16 cellular contexts compared by ENCODE assay signal in the genomic region with DNA sequence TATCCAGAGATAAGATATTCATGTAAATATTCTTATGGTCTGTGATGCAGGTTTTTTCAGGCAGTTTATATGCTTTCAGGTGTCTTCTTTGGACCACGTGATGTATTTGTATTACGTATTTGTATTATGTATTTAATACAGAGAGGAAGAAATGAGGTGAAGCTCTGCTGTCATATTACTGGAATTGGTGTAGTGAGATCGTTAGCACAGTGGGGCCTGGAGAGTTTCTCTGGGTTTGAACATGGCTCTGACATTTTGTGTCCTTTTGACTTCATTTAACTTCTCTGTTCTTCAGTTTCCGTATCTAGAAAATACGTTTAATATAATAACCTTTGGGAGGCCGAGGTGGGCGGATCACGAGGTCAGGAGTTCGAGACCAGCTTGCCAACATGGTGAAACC. TPM values are rescaled to one million over a fixed set of nuclear protein-coding genes. Genes with fewer than 3 reads are reported as not detected.
DNase-seq lines count a peak whose midpoint lies in the region; TF ChIP-seq lines count a peak whose summit lies in the region.
"Had no signal": no experiment of that assay in that cellular context is flagged by ENCODE, and none has a peak within 500 bp of the region (broad histone marks: within the 10 kb centered on the region; RNA-seq: fewer than 3 reads in every experiment).

No MANE protein-coding gene starts in this region.

- H3K9ac ChIP-seq in stomach smooth muscle (ENCODE audit: low read length in 2 of 2), result peak overlapping the region in 1 of 2 donors; percentile 62

- DNase-seq in HFFc6 (no peak), RWPE1 (ENCODE audit: low spot score) (no peak), glutamatergic neuron (no peak), thyroid gland (no peak), H7 (no peak), nephron progenitor cell (no peak)
- no peak for DNase-seq in stimulated activated CD4-positive, alpha-beta T cell treated with anti-CD3 and anti-CD28 coated beads, Interleukin-4, amount 100 ng/mL, for 4 hours

- H3K36me3 ChIP-seq in stomach smooth muscle (ENCODE audit: control insufficient read depth in 2 of 2, insufficient read depth in 2 of 2, low read length in 2 of 2) (peaks cover 2 to 6% of the 10 kb centered on the region in 2 donors), thyroid gland (peaks cover 0 to 4% of the 10 kb centered on the region in 2 donors), H7 (replicated peaks; ENCODE audit: control insufficient read depth, insufficient read depth, low read length) (peaks cover 12% of the 10 kb centered on the region)

- H3K27me3 Mint-ChIP-seq in HFFc6 (ENCODE audit: insufficient read depth), result no peaks in the 10 kb centered on the region
- peaks cover 3% of the 10 kb centered on the region for H3K27me3 Mint-ChIP-seq in glutamatergic neuron (ENCODE audit: unreplicated experiment)
- H3K27me3 Mint-ChIP-seq in nephron progenitor cell (ENCODE audit: low read depth, poor library complexity), result peaks cover 6% of the 10 kb centered on the region
- H3K27me3 Mint-ChIP-seq: central memory CD8-positive, alpha-beta T cell; stimulated activated naive CD8-positive, alpha-beta T cell treated with anti-CD3 and anti-CD28 coated beads, Interleukin-15, amount 100 ng/mL, for 72 hours had no signal

- POLR2A ChIA-PET in RWPE1 (lab: Yijun Ruan, JAX; ENCODE audit: low non-redundant PET), result no interaction called here

- 81 to 86% methylated on average over 9 of the region's 9 CpGs for WGBS in thyroid gland, 2 donors

- TF ChIP-seq CTCF in HFFc6 (IDR thresholded peaks at IDR 0.05), result no peak
- TF ChIP-seq CTCF in RWPE1 (conservative IDR thresholded peaks at IDR 0.05; ENCODE audit: low read depth), result no peak
- no peak for TF ChIP-seq CTCF in glutamatergic neuron (IDR thresholded peaks at IDR 0.05; ENCODE audit: partially characterized antibody, unreplicated experiment)
- no peak for TF ChIP-seq CTCF in thyroid gland (IDR thresholded peaks at IDR 0.05)
- no peak for TF ChIP-seq CTCF in nephron progenitor cell (IDR thresholded peaks at IDR 0.05)

- H3K4me1 ChIP-seq in stomach smooth muscle (ENCODE audit: control insufficient read depth, insufficient read depth, low read length), result peaks cover 24% of the 10 kb centered on the region
- H3K4me1 ChIP-seq in thyroid gland, result peaks cover 5 to 17% of the 10 kb centered on the region in 2 donors

- H3K27ac Mint-ChIP-seq in HFFc6 (peak overlapping the region; percentile 99), glutamatergic neuron (ENCODE audit: unreplicated experiment) (no peak overlapping the region), nephron progenitor cell (no peak overlapping the region)

- H3K27ac ChIP-seq in RWPE1 (peak overlapping the region; percentile 80; the same call in 1 of the 2 replicates), stomach smooth muscle (ENCODE audit: low read length) (peak overlapping the region; percentile 69), thyroid gland (no peak overlapping the region)

- CTCF ChIA-PET in RWPE1 (lab: Yijun Ruan, JAX), result interaction anchor here (0.6 to 2.1 kb wide), 7 partner anchors 16 to 413 kb away, joined by 3 to 20 read pairs (median 5); no protein-coding TSS in a partner anchor

- H3K9me3 Mint-ChIP-seq in HFFc6, result no peaks in the 10 kb centered on the region
- H3K9me3 Mint-ChIP-seq in glutamatergic neuron (ENCODE audit: unreplicated experiment), result peaks cover 1% of the 10 kb centered on the region
- no peaks in the 10 kb centered on the region for H3K9me3 Mint-ChIP-seq in nephron progenitor cell
- H3K9me3 Mint-ChIP-seq: activated CD4-positive, alpha-beta T cell treated with anti-CD3 and anti-CD28 coated beads, Interleukin-2, amount 10 ng/mL, durations not matched to agents 24 days and 14 days; activated naive CD4-positive, alpha-beta T cell treated with anti-CD3 and anti-CD28 coated beads, Interleukin-2, amount 10 ng/mL, durations not matched to agents 7 days and 5 days; activated T-cell treated with anti-CD3 and anti-CD28 coated beads, Interleukin-2, amount 50 U/mL, for 72 hours; CD8-positive, alpha-beta memory T cell; central memory CD8-positive, alpha-beta T cell; stimulated activated naive CD8-positive, alpha-beta T cell treated with anti-CD3 and anti-CD28 coated beads, Interleukin-15, amount 100 ng/mL, for 72 hours; T-helper 2 cell treated with Interferon-gamma antibody and Interleukin-4, amounts not matched to agents 5 μg/mL and 100 μg/mL, for 36 hours had no signal

- H3K36me3 Mint-ChIP-seq in HFFc6 (ENCODE audit: low read depth), result peaks cover 32% of the 10 kb centered on the region
- H3K36me3 Mint-ChIP-seq in glutamatergic neuron (ENCODE audit: unreplicated experiment), result no peaks in the 10 kb centered on the region
- peaks cover 21% of the 10 kb centered on the region for H3K36me3 Mint-ChIP-seq in nephron progenitor cell (ENCODE audit: low read depth)

- H3K4me1 Mint-ChIP-seq in HFFc6 (ENCODE audit: low read depth) (peaks cover 78% of the 10 kb centered on the region), glutamatergic neuron (ENCODE audit: low read depth, unreplicated experiment) (peaks cover 7% of the 10 kb centered on the region), nephron progenitor cell (peaks cover 25% of the 10 kb centered on the region)

- no peak overlapping the region for H3K4me3 ChIP-seq in stomach smooth muscle (ENCODE audit: low read length in 2 of 2)
- no peak overlapping the region for H3K4me3 ChIP-seq in thyroid gland (replicated peaks in 1 of 3)
- no peak overlapping the region for H3K4me3 ChIP-seq in H7 (ENCODE audit: insufficient read depth, low read depth, low read length)

- intact Hi-C loops in thyroid gland (cut with DNase I), result loop anchor here (5.0 to 10.0 kb wide), 3 partner anchors 91 to 414 kb away; a partner anchor contains a TSS

- H3K27me3 ChIP-seq in stomach smooth muscle (ENCODE audit: control insufficient read depth in 1 of 2, insufficient read depth in 2 of 2, low read length in 2 of 2) (no peaks in the 10 kb centered on the region), thyroid gland (no peaks in the 10 kb centered on the region), H7 (ENCODE audit: control insufficient read depth, insufficient read depth, low read length) (no peaks in the 10 kb centered on the region)
- H3K27me3 ChIP-seq: heart left ventricle had no signal

- TF ChIP-seq POLR2A in thyroid gland (IDR thresholded peaks at IDR 0.05), result no peak

- H3K4me3 Mint-ChIP-seq in HFFc6 (no peak overlapping the region; the same call in 1 of the 2 replicates), glutamatergic neuron (ENCODE audit: unreplicated experiment) (peak overlapping the region; percentile 59), nephron progenitor cell (no peak overlapping the region)

- no peaks in the 10 kb centered on the region for H3K9me3 ChIP-seq in stomach smooth muscle (ENCODE audit: control insufficient read depth in 2 of 2, low read length in 2 of 2)
- H3K9me3 ChIP-seq in thyroid gland, result no peaks in the 10 kb centered on the region
- H3K9me3 ChIP-seq: heart left ventricle had no signal

RNA-seq across cellular contexts. Expression of a gene that starts 1.6 kb away (rescaled TPM):
- 10 to 100 TPM; 32.6 to 46.8 (median 43.0) TPM for total RNA-seq in HFFc6 (2021; fragmentation: NEBNext Ultra II Directional; extraction: Animal tissue kit (Norgen Biotek cat#: 25700))
- total RNA-seq in glutamatergic neuron (ENCODE audit: unreplicated experiment), result 15.3 TPM
- total RNA-seq in thyroid gland, result 10 to 100 TPM; 11.0 to 16.2 (median 13.3) TPM
- 66.1 and 69.2 TPM in 2 replicates for total RNA-seq in H7 (2014; rRNA removed; shearing (Covaris generic))

Comparison
In these comparisons a context has a peak if more than half of its experiments do, and no peak if none do; other contexts are left out.
1. H3K27ac ChIP-seq: peak in RWPE1 (single experiment) and stomach smooth muscle (single experiment); none in thyroid gland (0 of 3).